ENCODE assay signal across 17 cellular contexts in the genomic region with DNA sequence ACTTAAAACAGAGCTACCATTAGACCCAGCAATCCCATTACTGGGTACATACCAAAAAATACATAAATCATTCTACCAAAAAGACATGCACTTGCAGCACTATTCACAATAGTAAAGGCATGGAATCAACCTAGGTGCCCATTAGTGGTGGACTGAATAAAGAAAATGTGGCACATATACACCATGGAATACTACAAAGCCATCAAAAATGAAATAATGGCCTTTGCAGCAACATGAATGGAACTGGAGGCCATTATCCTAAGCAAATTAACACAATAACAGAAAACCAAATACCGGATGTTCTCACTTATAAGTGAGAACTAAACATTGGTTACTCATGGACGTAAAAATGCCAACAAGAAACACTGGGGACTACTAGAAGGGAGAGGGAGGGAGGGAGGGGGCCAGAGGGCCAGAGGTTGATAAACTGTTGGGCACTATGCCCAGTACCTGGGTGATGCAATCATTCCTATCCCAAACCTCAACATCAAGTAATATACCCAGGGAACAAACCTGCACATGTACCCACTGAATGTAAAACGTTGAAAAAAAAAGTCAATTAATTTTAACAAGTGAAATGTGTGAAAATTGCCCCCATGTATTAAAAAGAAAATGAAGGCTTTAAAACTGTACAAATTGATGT. TPM values are rescaled to one million over a fixed set of nuclear protein-coding genes. Genes with fewer than 3 reads are reported as not detected.
"Had no signal": no experiment of that assay in that cellular context is flagged by ENCODE, and none has a peak within 500 bp of the region (broad histone marks: within the 10 kb centered on the region; RNA-seq: fewer than 3 reads in every experiment).

No MANE protein-coding gene starts in this region.

- H3K4me3 Mint-ChIP-seq: activated CD4-positive, alpha-beta T cell treated with anti-CD3 and anti-CD28 coated beads, Interleukin-2, amount 10 ng/mL, durations not matched to agents 7 days and 5 days; activated CD8-positive, alpha-beta memory T cell treated with anti-CD3 and anti-CD28 coated beads, Interleukin-2, amount 10 ng/mL, durations not matched to agents 7 days and 5 days; activated naive CD8-positive, alpha-beta T cell; activated T-cell treated with anti-CD3 and anti-CD28 coated beads, Interleukin-2, amount 50 U/mL, for 24 hours had no signal

- DNase-seq: activated CD4-positive, alpha-beta T cell treated with anti-CD3 and anti-CD28 coated beads, Interleukin-2, amount 10 ng/mL, durations not matched to agents 7 days and 5 days; activated CD4-positive, CD25-positive, alpha-beta regulatory T cell; activated CD8-positive, alpha-beta memory T cell treated with anti-CD3 and anti-CD28 coated beads, Interleukin-2, amount 10 ng/mL, durations not matched to agents 7 days and 5 days; activated effector memory CD4-positive, alpha-beta T cell treated with anti-CD3 and anti-CD28 coated beads, Interleukin-2, amount 50 U/mL, for 16 hours; activated T-cell treated with anti-CD3 and anti-CD28 coated beads, Interleukin-2, amount 50 U/mL, for 24 hours; anterior cingulate cortex; esophagus squamous epithelium; foreskin keratinocyte; islet precursor cell; left lung; mesendoderm; stimulated activated CD4-positive, alpha-beta T cell treated with anti-CD3 and anti-CD28 coated beads, Interleukin-4, amount 100 ng/mL, for 1 hour; stomach had no signal

- H3K4me1 ChIP-seq: esophagus squamous epithelium, left lung, stomach had no signal

- H3K27me3 Mint-ChIP-seq: activated CD4-positive, alpha-beta T cell treated with anti-CD3 and anti-CD28 coated beads, Interleukin-2, amount 10 ng/mL, durations not matched to agents 7 days and 5 days; activated CD8-positive, alpha-beta memory T cell treated with anti-CD3 and anti-CD28 coated beads, Interleukin-2, amount 10 ng/mL, durations not matched to agents 7 days and 5 days; activated naive CD8-positive, alpha-beta T cell; activated T-cell treated with anti-CD3 and anti-CD28 coated beads, Interleukin-2, amount 50 U/mL, for 24 hours had no signal

- H3K36me3 ChIP-seq: esophagus squamous epithelium, left lung, thoracic aorta had no signal

- H3K27ac ChIP-seq: esophagus squamous epithelium, foreskin keratinocyte, left lung, stomach, thoracic aorta had no signal

- H3K9me3 Mint-ChIP-seq: activated CD4-positive, alpha-beta T cell treated with anti-CD3 and anti-CD28 coated beads, Interleukin-2, amount 10 ng/mL, durations not matched to agents 7 days and 5 days; activated T-cell treated with anti-CD3 and anti-CD28 coated beads, Interleukin-2, amount 50 U/mL, for 24 hours had no signal

- ATAC-seq: activated CD8-positive, alpha-beta memory T cell treated with anti-CD3 and anti-CD28 coated beads, Interleukin-2, amount 10 ng/mL, durations not matched to agents 7 days and 5 days; foreskin keratinocyte; left lung had no signal

- H3K9me3 ChIP-seq: esophagus squamous epithelium, left lung, stomach, thoracic aorta had no signal

- H3K27me3 ChIP-seq: esophagus squamous epithelium, foreskin keratinocyte, left lung, stomach had no signal

- H3K4me3 ChIP-seq: esophagus squamous epithelium, left lung, stomach, thoracic aorta had no signal

- H3K27ac Mint-ChIP-seq: activated CD4-positive, alpha-beta T cell treated with anti-CD3 and anti-CD28 coated beads, Interleukin-2, amount 10 ng/mL, durations not matched to agents 7 days and 5 days; activated CD8-positive, alpha-beta memory T cell treated with anti-CD3 and anti-CD28 coated beads, Interleukin-2, amount 10 ng/mL, durations not matched to agents 7 days and 5 days; activated naive CD8-positive, alpha-beta T cell; activated T-cell treated with anti-CD3 and anti-CD28 coated beads, Interleukin-2, amount 50 U/mL, for 24 hours had no signal

RNA-seq across cellular contexts. Expression of gene GPR150, which starts 24.5 kb away (rescaled TPM):
- total RNA-seq: esophagus squamous epithelium, foreskin keratinocyte, urinary bladder had no signal
- polyA plus RNA-seq: neural cell had no signal

RNA-seq across cellular contexts. Expression of gene RFESD, which starts 51.2 kb away (rescaled TPM):
- polyA plus RNA-seq: neural cell had no signal
